ENCODE assay signal across 8 cellular contexts in the genomic region with DNA sequence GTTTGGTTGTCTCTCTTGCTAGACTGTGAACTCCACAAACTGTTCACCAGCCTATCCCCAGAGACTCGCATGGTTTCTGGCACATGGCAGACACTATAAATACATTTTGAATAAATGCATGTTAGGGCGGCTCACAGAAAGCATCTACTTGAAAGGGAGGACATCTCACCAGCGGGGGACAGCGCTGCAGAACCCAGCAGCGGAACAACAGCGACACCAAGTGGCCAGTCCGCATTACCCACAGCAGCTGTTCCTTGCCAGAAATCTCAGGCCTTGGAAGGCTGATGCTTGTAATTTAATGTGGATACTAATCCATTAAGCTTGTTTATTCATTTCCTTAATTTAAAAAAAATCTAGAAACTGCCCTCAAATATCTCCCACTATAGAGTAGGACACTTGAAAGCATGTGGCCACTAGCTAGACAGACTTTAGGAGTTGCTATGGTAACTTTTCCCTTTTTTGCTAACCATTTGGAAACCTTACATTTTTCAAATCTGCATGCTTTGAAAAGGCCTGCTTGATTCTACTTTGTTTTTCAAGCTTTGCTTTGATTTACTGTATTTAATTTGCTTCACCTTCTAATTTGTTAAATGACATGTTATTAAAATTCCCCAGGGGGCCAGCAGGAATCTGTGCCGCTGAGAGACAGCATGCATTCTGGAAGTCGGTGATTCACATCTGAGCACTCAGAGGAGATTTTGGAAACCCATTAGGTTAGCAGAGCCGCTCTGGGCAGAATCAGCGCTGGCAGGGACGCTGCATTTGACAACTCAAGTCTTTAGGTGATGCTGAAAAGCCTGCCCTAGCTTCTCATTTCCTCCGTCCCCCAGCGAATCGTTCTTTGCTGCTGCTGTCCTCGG.
A peak's percentile ranks its signal among the peaks of the same experiment; 100 is the strongest.
DNase-seq lines count a peak whose midpoint lies in the region; ATAC-seq, FAIRE-seq and TF ChIP-seq lines count a peak whose summit lies in the region.

No MANE protein-coding gene starts in this region.

- peak; percentile 97 for TF ChIP-seq CTCF in LNCAP (IDR thresholded peaks at IDR 0.05)
- peak; percentile 97 for TF ChIP-seq CTCF in RWPE1 (conservative IDR thresholded peaks at IDR 0.05; ENCODE audit: low read depth)
- TF ChIP-seq CTCF in pancreas (IDR thresholded peaks at IDR 0.05) = peak; percentile 69 to 95 (median 82)
- TF ChIP-seq CTCF in transverse colon (IDR thresholded peaks at IDR 0.05) = peak; percentile 91 to 96 (median 95)

- H3K4me1 ChIP-seq in pancreas (no peaks in the 10 kb centered on the region), transverse colon (no peaks in the 10 kb centered on the region)

- CTCF ChIA-PET in RWPE1 (lab: Yijun Ruan, JAX) = interaction anchor here (0.5 to 1.5 kb wide), 20 partner anchors 12 to 1145 kb away, joined by 3 to 11 read pairs (median 4); a partner anchor contains a TSS

- in situ Hi-C loops in transverse colon (cut with MboI; ENCODE audit: low pct_ligation_motif_present in 1 of 4, low pct_unique_long_range_greater_than_20kb in 1 of 4, low sequenced_read_pairs in 3 of 4) = loop anchor here (10.0 to 25.0 kb wide), 5 partner anchors 184 to 841 kb away; a partner anchor contains a TSS

- ATAC-seq in GM21528 (IDR thresholded peaks at IDR 0.05; ENCODE audit: low FRiP score, unreplicated experiment) (peak; percentile 63), pancreas (peak; percentile 79 to 96 (median 94))

- H3K36me3 ChIP-seq in pancreas = no peaks in the 10 kb centered on the region
- no peaks in the 10 kb centered on the region for H3K36me3 ChIP-seq in transverse colon

- DNase-seq in DMS 273 treated with DMSO at 0.1 percent for 48 hours (lab: John Stamatoyannopoulos, UW) (peak; percentile 40), RWPE1 (ENCODE audit: low spot score) (peak; percentile 62), frontal cortex (ENCODE audit: low spot score in 2 of 2) (peak; percentile 67 to 68), pancreas (peak; percentile 56 to 90 (median 72)), transverse colon (peak; percentile 76)
- peak; percentile 88 for DNase-seq in activated effector memory CD4-positive, alpha-beta T cell treated with anti-CD3 and anti-CD28 coated beads, Interleukin-2, amount 50 U/mL, for 16 hours

- FAIRE-seq in frontal cortex (lab: Jason Lieb, UNC) = peak; percentile 72
- no peak for FAIRE-seq in pancreas (lab: Jason Lieb, UNC)

- no peak for TF ChIP-seq POLR2A in transverse colon (IDR thresholded peaks at IDR 0.05)

- no peak overlapping the region for H3K27ac ChIP-seq in RWPE1
- H3K27ac ChIP-seq in pancreas = no peak overlapping the region
- H3K27ac ChIP-seq in transverse colon = no peak overlapping the region

- no peaks in the 10 kb centered on the region for H3K9me3 ChIP-seq in pancreas
- H3K9me3 ChIP-seq in transverse colon = no peaks in the 10 kb centered on the region

- intact Hi-C loops in pancreas (cut with DNase I) = loop anchor here in 1 of 3 donors (5.0 kb wide), 1 partner anchor 311 kb away; no protein-coding TSS in a partner anchor
- intact Hi-C loops in transverse colon (cut with DNase I; ENCODE audit: low total_unique reads) = loop anchor here (10.0 kb wide), 2 partner anchors 79 to 319 kb away; no protein-coding TSS in a partner anchor

- H3K27me3 ChIP-seq in pancreas (no peaks in the 10 kb centered on the region), transverse colon (no peaks in the 10 kb centered on the region)

- 41% methylated on average over 16 of the region's 16 CpGs for WGBS in pancreas, 2 donors
- WGBS in transverse colon (ENCODE audit: low coverage in 1 of 2), 2 donors = 0 to 46% methylated on average over 1 to 16 of the region's 16 CpGs

- H3K4me3 ChIP-seq in pancreas (no peak overlapping the region), transverse colon (no peak overlapping the region)

- POLR2A ChIA-PET in RWPE1 (lab: Yijun Ruan, JAX; ENCODE audit: low non-redundant PET) = no interaction called here

- no peak for TF ChIP-seq EP300 in transverse colon (IDR thresholded peaks at IDR 0.05; ENCODE audit: low read depth)
